ENCODE assay signal across 9 cellular contexts in the genomic region with DNA sequence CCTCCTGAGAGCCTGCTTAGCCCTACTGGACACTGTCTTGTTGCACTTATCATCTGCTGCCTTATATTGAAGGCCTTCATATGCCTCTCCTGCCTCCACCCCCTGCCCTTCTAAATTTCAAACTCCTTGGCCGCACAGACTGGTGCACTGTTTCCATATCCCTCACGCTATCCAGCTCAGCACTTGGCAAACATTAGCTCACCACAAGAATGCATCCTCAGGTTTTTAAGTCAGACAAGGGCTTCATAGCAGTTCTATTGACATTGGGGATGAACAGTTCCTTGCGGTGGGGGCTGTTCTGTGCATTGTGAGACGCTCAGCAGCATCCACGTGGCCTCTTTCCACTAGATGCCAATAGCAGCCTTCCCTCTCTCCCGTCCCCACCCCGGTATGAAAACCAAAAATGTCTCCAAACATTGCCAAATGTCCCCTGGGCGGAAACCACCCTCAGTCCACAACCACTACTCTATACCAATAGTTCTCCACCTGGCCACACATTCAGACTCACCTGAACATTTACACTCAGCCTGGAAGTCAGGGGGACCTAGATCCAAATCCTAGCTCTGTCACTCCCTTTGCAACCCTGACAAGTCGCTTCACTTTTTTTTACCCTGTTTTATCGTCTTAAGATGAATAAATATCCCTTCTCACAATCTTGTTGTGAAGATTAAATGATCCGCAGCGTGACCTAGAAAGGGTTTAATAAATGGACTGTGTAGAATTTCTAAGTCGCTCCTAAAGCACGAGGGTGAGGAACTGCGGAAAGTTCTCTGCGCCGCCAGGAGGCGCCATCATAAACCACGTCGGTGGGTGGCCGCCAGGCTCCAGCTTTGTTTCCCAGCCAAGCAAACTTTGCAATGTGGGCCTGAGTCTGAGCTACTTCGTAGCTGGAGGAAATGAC. TPM values are rescaled to one million over a fixed set of nuclear protein-coding genes. Genes with fewer than 3 reads are reported as not detected.
A peak's percentile ranks its signal among the peaks of the same experiment; 100 is the strongest.
DNase-seq lines count a peak whose midpoint lies in the region; ATAC-seq lines count a peak whose summit lies in the region.
"Had no signal": no experiment of that assay in that cellular context is flagged by ENCODE, and none has a peak within 500 bp of the region (broad histone marks: within the 10 kb centered on the region; RNA-seq: fewer than 3 reads in every experiment).

No MANE protein-coding gene starts in this region.

- H3K4ac ChIP-seq in trophoblast cell (ENCODE audit: low read depth, low read length): no peak overlapping the region

- H4K12ac ChIP-seq in trophoblast cell (ENCODE audit: low read depth, low read length): no peak overlapping the region

- H3K9me3 ChIP-seq in trophoblast cell (ENCODE audit: insufficient read depth, low read depth, low read length): no peaks in the 10 kb centered on the region
- H3K9me3 ChIP-seq: Caco-2 had no signal

- WGBS in trophoblast cell (ENCODE audit: extremely low coverage, insufficient coverage, insufficient read length): no CpG with 5 or more reads among the region's 22 CpGs

- no peaks in the 10 kb centered on the region for H3K4me1 ChIP-seq in trophoblast cell (ENCODE audit: control insufficient read depth in 1 of 2, insufficient read depth in 2 of 2, low read length in 2 of 2)

- H3K9ac ChIP-seq in trophoblast cell (ENCODE audit: low read length): no peak overlapping the region

- H3K27ac ChIP-seq in trophoblast cell (ENCODE audit: low read depth, low read length): no peak overlapping the region

- no peak overlapping the region for H4K91ac ChIP-seq in trophoblast cell (ENCODE audit: low read depth, low read length)

- H2BK5ac ChIP-seq in trophoblast cell (ENCODE audit: low read depth, low read length, poor library complexity): no peak overlapping the region

- H3K36me3 ChIP-seq in trophoblast cell (ENCODE audit: control insufficient read depth in 1 of 2, insufficient read depth in 2 of 2, low read length in 2 of 2): no peaks in the 10 kb centered on the region

- no peak overlapping the region for H2AK5ac ChIP-seq in trophoblast cell (ENCODE audit: low read length)

- H3K14ac ChIP-seq in trophoblast cell (ENCODE audit: low read length): no peak overlapping the region

- H3K79me1 ChIP-seq in trophoblast cell (ENCODE audit: low read length): no peaks in the 10 kb centered on the region

- no peak overlapping the region for H3K18ac ChIP-seq in trophoblast cell (ENCODE audit: low read length)

- no peak overlapping the region for H2BK120ac ChIP-seq in trophoblast cell (ENCODE audit: insufficient read depth, low read length, poor library complexity)

- H3K23ac ChIP-seq in trophoblast cell (ENCODE audit: low read length): no peak overlapping the region

- peak; percentile 83 for DNase-seq in NCI-H2107 treated with DMSO at 0.1 percent for 48 hours (lab: John Stamatoyannopoulos, UW; ENCODE audit: unreplicated experiment)
- DNase-seq in NCI-H2107 (lab: John Stamatoyannopoulos, UW): no peak
- DNase-seq in NCI-H460 (ENCODE audit: extremely low read depth, low read depth): peak; percentile 4
- DNase-seq in activated T-cell treated with anti-CD3 and anti-CD28 coated beads for 24 hours (ENCODE audit: low read depth): peak; percentile 35
- DNase-seq in fibroblast of peridontal ligament (ENCODE audit: extremely low read depth): peak; percentile 70
- peak; percentile 15 to 45 for DNase-seq in trophoblast cell
- no peak for DNase-seq in ureter (ENCODE audit: low spot score)

- no peak for ATAC-seq in HG02798 (IDR thresholded peaks at IDR 0.05; ENCODE audit: poor library complexity, unreplicated experiment)

- H3K79me2 ChIP-seq in trophoblast cell (ENCODE audit: control insufficient read depth, insufficient read depth, low read length, poor library complexity): no peaks in the 10 kb centered on the region

- H2AFZ ChIP-seq in trophoblast cell (ENCODE audit: insufficient read depth, low read length, poor library complexity): no peak overlapping the region

- no peak overlapping the region for H3K4me2 ChIP-seq in trophoblast cell (ENCODE audit: low read length)

- H2BK12ac ChIP-seq in trophoblast cell (ENCODE audit: low read length): no peak overlapping the region

- H4K8ac ChIP-seq in trophoblast cell (ENCODE audit: low read depth, low read length): no peak overlapping the region

- H3K4me3 ChIP-seq in trophoblast cell (ENCODE audit: low read depth, low read length): no peak overlapping the region

- H3K27me3 ChIP-seq in trophoblast cell (ENCODE audit: insufficient read depth, low read length): no peaks in the 10 kb centered on the region

RNA-seq across cellular contexts. Expression of a gene that starts 3.6 kb away (rescaled TPM):
- not detected in 2 replicates for total RNA-seq in NCI-H460 (2014; rRNA removed; shearing (Covaris generic))
- polyA plus RNA-seq in NCI-H460 (2014; cell fraction: nucleus; rRNA removed): not detected in 2 replicates
- not detected in 2 replicates for polyA plus RNA-seq in trophoblast cell (2013)
- not detected for total RNA-seq in ureter
- total RNA-seq: Caco-2 had no signal

RNA-seq across cellular contexts. Expression of a gene that starts 37.4 kb away (rescaled TPM):
- not detected in 2 replicates for total RNA-seq in NCI-H460 (2014; rRNA removed; shearing (Covaris generic))
- polyA plus RNA-seq in NCI-H460 (2014; cell fraction: nucleus; rRNA removed): not detected in 2 replicates
- polyA plus RNA-seq in trophoblast cell (2013): not detected in 2 replicates
- total RNA-seq in ureter: 0.86 TPM

RNA-seq across cellular contexts. Expression of a gene that starts 51.7 kb away (rescaled TPM):
- total RNA-seq in NCI-H460 (2014; rRNA removed; shearing (Covaris generic)): not detected in 2 replicates
- polyA plus RNA-seq in NCI-H460 (2014; cell fraction: nucleus; rRNA removed): not detected in 2 replicates
- not detected in 2 replicates for polyA plus RNA-seq in trophoblast cell (2013)
- not detected for total RNA-seq in ureter
- total RNA-seq: Caco-2 had no signal

RNA-seq across cellular contexts. Expression of a gene that starts 52.1 kb away (rescaled TPM):
- not detected in 2 replicates for total RNA-seq in NCI-H460 (2014; rRNA removed; shearing (Covaris generic))
- not detected in 2 replicates for polyA plus RNA-seq in NCI-H460 (2014; cell fraction: nucleus; rRNA removed)
- not detected in 2 replicates for polyA plus RNA-seq in trophoblast cell (2013)
- total RNA-seq in ureter: not detected
- total RNA-seq: Caco-2 had no signal

Comparison
In these comparisons a context has a peak if more than half of its experiments do, and no peak if none do; other contexts are left out.
1. DNase-seq: peak in NCI-H2107 treated with DMSO at 0.1 percent for 48 hours (single experiment), NCI-H460 (single experiment), activated T-cell treated with anti-CD3 and anti-CD28 coated beads for 24 hours (single experiment), fibroblast of peridontal ligament (single experiment) and trophoblast cell (2 of 2); none in NCI-H2107 (single experiment) and ureter (single experiment).